ENCODE assay signal across 15 cellular contexts in the genomic region with DNA sequence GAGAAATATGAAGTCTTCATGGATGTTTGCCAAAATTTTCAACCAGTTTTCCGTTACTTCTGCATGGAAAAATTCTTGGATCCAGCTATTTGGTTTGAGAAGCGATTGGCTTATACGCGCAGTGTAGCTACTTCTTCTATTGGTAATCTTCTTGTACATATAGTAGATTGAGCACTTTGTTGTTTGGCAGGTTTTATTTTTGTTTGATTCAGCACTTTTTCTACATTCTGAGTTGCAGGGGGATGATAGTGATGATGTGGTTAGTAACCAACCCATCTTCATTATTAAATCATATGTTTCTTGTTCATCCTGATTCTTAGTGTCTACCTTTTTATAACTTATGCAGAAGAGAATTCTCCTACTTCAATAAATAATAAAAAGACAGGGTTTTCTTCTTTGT.
A peak's percentile ranks its signal among the peaks of the same experiment; 100 is the strongest.
DNase-seq lines count a peak whose midpoint lies in the region; ATAC-seq, FAIRE-seq and TF ChIP-seq lines count a peak whose summit lies in the region.
"Had no signal": no experiment of that assay in that cellular context is flagged by ENCODE, and none has a peak within 500 bp of the region (broad histone marks: within the 10 kb centered on the region; RNA-seq: fewer than 3 reads in every experiment).

No MANE protein-coding gene starts in this region.

- H3K27ac Mint-ChIP-seq in activated CD8-positive, alpha-beta T cell treated with anti-CD3 and anti-CD28 coated beads for 36 hours: peak overlapping the region; percentile 27
- no peak overlapping the region for H3K27ac Mint-ChIP-seq in activated CD8-positive, alpha-beta T cell treated with anti-CD3 and anti-CD28 coated beads, Interleukin-2, amount 10 ng/mL, durations not matched to agents 7 days and 5 days
- no peak overlapping the region for H3K27ac Mint-ChIP-seq in astrocyte (ENCODE audit: unreplicated experiment)
- H3K27ac Mint-ChIP-seq: B cell had no signal

- H3K9me3 Mint-ChIP-seq in activated CD8-positive, alpha-beta T cell treated with anti-CD3 and anti-CD28 coated beads for 36 hours: no peaks in the 10 kb centered on the region
- no peaks in the 10 kb centered on the region for H3K9me3 Mint-ChIP-seq in activated CD8-positive, alpha-beta T cell treated with anti-CD3 and anti-CD28 coated beads, Interleukin-2, amount 10 ng/mL, durations not matched to agents 7 days and 5 days (ENCODE audit: insufficient read depth)
- H3K9me3 Mint-ChIP-seq in astrocyte (ENCODE audit: unreplicated experiment): no peaks in the 10 kb centered on the region
- H3K9me3 Mint-ChIP-seq: CD4-positive, alpha-beta memory T cell had no signal

- no peak overlapping the region for H2AFZ ChIP-seq in astrocyte (ENCODE audit: low read depth, low read length)
- H2AFZ ChIP-seq: GM23248 had no signal

- no peak for TF ChIP-seq CTCF in activated CD8-positive, alpha-beta T cell treated with anti-CD3 and anti-CD28 coated beads for 36 hours (IDR thresholded peaks at IDR 0.05)
- TF ChIP-seq CTCF in astrocyte (IDR thresholded peaks at IDR 0.05; ENCODE audit: insufficient read depth, low read depth, low read length) (no peak), right lobe of liver (IDR thresholded peaks at IDR 0.05) (no peak)

- no peak overlapping the region for H3K9ac ChIP-seq in astrocyte (ENCODE audit: low read length)
- H3K9ac ChIP-seq: GM23248 had no signal

- 100% methylated on average over 4 of the region's 4 CpGs for WGBS in right lobe of liver (ENCODE audit: insufficient coverage, low coverage, low lambda C conversion rate, missing lambda C conversion rate)

- no peaks in the 10 kb centered on the region for H3K27me3 ChIP-seq in astrocyte (ENCODE audit: insufficient read depth, low read length)
- H3K27me3 ChIP-seq in right lobe of liver: no peaks in the 10 kb centered on the region

- H3K27ac ChIP-seq in astrocyte (ENCODE audit: low read depth, low read length) (no peak overlapping the region), right lobe of liver (no peak overlapping the region)
- H3K27ac ChIP-seq: GM23248 had no signal

- H3K4me2 ChIP-seq in astrocyte (ENCODE audit: low read length): no peak overlapping the region

- H3K79me2 ChIP-seq in astrocyte (ENCODE audit: insufficient read depth, low read length): no peaks in the 10 kb centered on the region

- no peak for ATAC-seq in activated CD8-positive, alpha-beta T cell treated with anti-CD3 and anti-CD28 coated beads for 36 hours
- ATAC-seq in activated CD8-positive, alpha-beta T cell treated with anti-CD3 and anti-CD28 coated beads, Interleukin-2, amount 10 ng/mL, durations not matched to agents 7 days and 5 days: no peak
- ATAC-seq in right lobe of liver (no peak), GM21619 (IDR thresholded peaks at IDR 0.05; ENCODE audit: unreplicated experiment) (no peak)

- FAIRE-seq in GM19239 (lab: Jason Lieb, UNC): peak; percentile 86
- FAIRE-seq in astrocyte (lab: Jason Lieb, UNC): peak; percentile 80
- FAIRE-seq: H54 had no signal

- H3K36me3 Mint-ChIP-seq in activated CD8-positive, alpha-beta T cell treated with anti-CD3 and anti-CD28 coated beads for 36 hours (ENCODE audit: low read depth): peaks cover 20% of the 10 kb centered on the region
- H3K36me3 Mint-ChIP-seq in activated CD8-positive, alpha-beta T cell treated with anti-CD3 and anti-CD28 coated beads, Interleukin-2, amount 10 ng/mL, durations not matched to agents 7 days and 5 days (ENCODE audit: low read depth): peaks cover 49% of the 10 kb centered on the region
- H3K36me3 Mint-ChIP-seq in astrocyte (ENCODE audit: low read depth, unreplicated experiment): peaks cover 12% of the 10 kb centered on the region

- intact Hi-C loops in activated CD8-positive, alpha-beta T cell treated with anti-CD3 and anti-CD28 coated beads for 36 hours (cut with micrococcal nuclease): no loop called here
- intact Hi-C loops in right lobe of liver (cut with DNase I): no loop called here

- H3K36me3 ChIP-seq in astrocyte (ENCODE audit: insufficient read depth, low read length) (peaks cover 11% of the 10 kb centered on the region), right lobe of liver (peaks cover 0 to 7% (median 2%) of the 10 kb centered on the region in 4 donors)

- H3K4me1 ChIP-seq in astrocyte (ENCODE audit: insufficient read depth, low read length): no peaks in the 10 kb centered on the region
- H3K4me1 ChIP-seq in right lobe of liver: no peaks in the 10 kb centered on the region

- no peak for DNase-seq in activated CD8-positive, alpha-beta T cell treated with anti-CD3 and anti-CD28 coated beads for 36 hours
- no peak for DNase-seq in activated CD8-positive, alpha-beta T cell treated with anti-CD3 and anti-CD28 coated beads, Interleukin-2, amount 10 ng/mL, durations not matched to agents 7 days and 5 days
- DNase-seq in GM19239 (ENCODE audit: insufficient read length, low spot score) (no peak), astrocyte (ENCODE audit: low read depth) (no peak), right lobe of liver (no peak), HCEC 1CT (no peak)
- DNase-seq: 8988T; C1 segment of cervical spinal cord; CD4-positive, alpha-beta memory T cell; COR-L47; GF-D8; GM23248 had no signal

- no peak overlapping the region for H3K4me3 Mint-ChIP-seq in activated CD8-positive, alpha-beta T cell treated with anti-CD3 and anti-CD28 coated beads for 36 hours
- no peak overlapping the region for H3K4me3 Mint-ChIP-seq in activated CD8-positive, alpha-beta T cell treated with anti-CD3 and anti-CD28 coated beads, Interleukin-2, amount 10 ng/mL, durations not matched to agents 7 days and 5 days
- H3K4me3 Mint-ChIP-seq in astrocyte (ENCODE audit: unreplicated experiment): no peak overlapping the region
- H3K4me3 Mint-ChIP-seq: B cell; CD4-positive, alpha-beta memory T cell had no signal

- H3K27me3 Mint-ChIP-seq in activated CD8-positive, alpha-beta T cell treated with anti-CD3 and anti-CD28 coated beads for 36 hours: no peaks in the 10 kb centered on the region
- H3K27me3 Mint-ChIP-seq in activated CD8-positive, alpha-beta T cell treated with anti-CD3 and anti-CD28 coated beads, Interleukin-2, amount 10 ng/mL, durations not matched to agents 7 days and 5 days (ENCODE audit: low read depth): no peaks in the 10 kb centered on the region
- H3K27me3 Mint-ChIP-seq in astrocyte (ENCODE audit: low read depth, unreplicated experiment): no peaks in the 10 kb centered on the region
- H3K27me3 Mint-ChIP-seq: B cell; CD4-positive, alpha-beta memory T cell had no signal

- POLR2A ChIA-PET in activated CD8-positive, alpha-beta T cell treated with anti-CD3 and anti-CD28 coated beads for 36 hours (lab: Charles Lee): no interaction called here
- POLR2A ChIA-PET in activated CD8-positive, alpha-beta T cell treated with anti-CD3 and anti-CD28 coated beads, Interleukin-2, amount 10 ng/mL, durations not matched to agents 7 days and 5 days (lab: Charles Lee): no interaction called here

- no peak overlapping the region for H3K4me3 ChIP-seq in astrocyte (ENCODE audit: insufficient read depth, low read depth, low read length)
- no peak overlapping the region for H3K4me3 ChIP-seq in right lobe of liver
- H3K4me3 ChIP-seq: GM23248 had no signal

- H3K9me3 ChIP-seq in astrocyte (ENCODE audit: insufficient read depth, low read depth, low read length): no peaks in the 10 kb centered on the region
- H3K9me3 ChIP-seq in right lobe of liver: no peaks in the 10 kb centered on the region

- CTCF ChIA-PET in activated CD8-positive, alpha-beta T cell treated with anti-CD3 and anti-CD28 coated beads for 36 hours (lab: Charles Lee): interaction anchor here (1.3 kb wide), 1 partner anchor 10 kb away, joined by 4 read pairs; no protein-coding TSS in a partner anchor
- CTCF ChIA-PET in activated CD8-positive, alpha-beta T cell treated with anti-CD3 and anti-CD28 coated beads, Interleukin-2, amount 10 ng/mL, durations not matched to agents 7 days and 5 days (lab: Charles Lee): no interaction called here

- H3K4me1 Mint-ChIP-seq in activated CD8-positive, alpha-beta T cell treated with anti-CD3 and anti-CD28 coated beads for 36 hours (ENCODE audit: low read depth): peaks cover 33% of the 10 kb centered on the region
- H3K4me1 Mint-ChIP-seq in activated CD8-positive, alpha-beta T cell treated with anti-CD3 and anti-CD28 coated beads, Interleukin-2, amount 10 ng/mL, durations not matched to agents 7 days and 5 days (ENCODE audit: low read depth): no peaks in the 10 kb centered on the region
- no peaks in the 10 kb centered on the region for H3K4me1 Mint-ChIP-seq in astrocyte (ENCODE audit: low read depth, unreplicated experiment)
- H3K4me1 Mint-ChIP-seq: B cell had no signal

- no peak for TF ChIP-seq POLR2A in right lobe of liver (IDR thresholded peaks at IDR 0.05)

- no peaks in the 10 kb centered on the region for H4K20me1 ChIP-seq in astrocyte (ENCODE audit: insufficient read depth, low read length)
